Comparison of ENCODE assay signal across 8 cellular contexts in genomic region chr13:20285530-20285929, GRCh38. TPM values are rescaled to one million over a fixed set of nuclear protein-coding genes. Genes with fewer than 3 reads are reported as not detected.
"Had no signal": no experiment of that assay in that cellular context is flagged by ENCODE, and none has a peak within 500 bp of the region (broad histone marks: within the 10 kb centered on the region; RNA-seq: fewer than 3 reads in every experiment).

No MANE protein-coding gene starts in this region.

- H3K4me1 Mint-ChIP-seq: IgD-negative memory B cell had no signal

- H3K27ac ChIP-seq: GM23248, KMS-11 had no signal

- H3K9ac ChIP-seq: GM23248, KMS-11 had no signal

- DNase-seq: GM23248, GOT3, H7, KBM-7 had no signal

- H2AFZ ChIP-seq: GM23248 had no signal

- H3K27me3 Mint-ChIP-seq: IgD-negative memory B cell had no signal

- H3K4me3 Mint-ChIP-seq: IgD-negative memory B cell had no signal

- H3K4me2 ChIP-seq: KMS-11 had no signal

- H3K4me3 ChIP-seq: GM23248, HAP-1 had no signal

- H3K27ac Mint-ChIP-seq: IgD-negative memory B cell had no signal

- H3K36me3 ChIP-seq: HAP-1 had no signal

RNA-seq across cellular contexts. Expression of gene GJB6, which starts 53.4 kb away (rescaled TPM):
- total RNA-seq: GM23248, H4, H7 had no signal
- polyA plus RNA-seq: GM23248, IgD-negative memory B cell had no signal
